22 cellular contexts compared by ENCODE assay signal in the genomic region with DNA sequence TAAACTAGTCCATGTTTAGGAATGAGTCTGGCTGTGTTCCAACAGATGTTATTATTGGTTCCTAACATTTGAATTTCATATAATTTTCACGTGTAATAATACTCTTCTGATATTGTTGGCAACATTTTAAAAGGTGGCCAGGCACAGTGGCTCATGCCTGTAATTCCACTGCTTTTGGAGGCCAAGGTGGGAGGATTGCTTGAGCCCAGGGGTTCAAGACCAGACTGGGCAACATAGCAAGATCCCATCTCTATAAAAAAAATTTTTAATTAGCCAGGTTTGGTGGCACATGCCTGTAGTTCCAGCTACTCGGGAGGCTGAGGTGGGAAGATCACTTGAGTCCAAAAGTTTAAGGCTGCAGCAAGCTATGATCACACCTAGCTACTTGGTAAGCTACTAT.
"Had no signal": no experiment of that assay in that cellular context is flagged by ENCODE, and none has a peak within 500 bp of the region (broad histone marks: within the 10 kb centered on the region; RNA-seq: fewer than 3 reads in every experiment).

No MANE protein-coding gene starts in this region.

- H3K4me1 Mint-ChIP-seq: activated naive CD8-positive, alpha-beta T cell treated with anti-CD3 and anti-CD28 coated beads, Interleukin-2, amount 10 ng/mL, durations not matched to agents 7 days and 5 days; central memory CD8-positive, alpha-beta T cell had no signal

- H3K27ac ChIP-seq: coronary artery had no signal

- H3K27ac Mint-ChIP-seq: activated CD4-positive, alpha-beta memory T cell treated with anti-CD3 and anti-CD28 coated beads, Interleukin-2, amount 10 ng/mL, durations not matched to agents 7 days and 5 days; activated CD4-positive, alpha-beta T cell treated with anti-CD3 and anti-CD28 coated beads, Interleukin-2, amount 10 ng/mL, durations not matched to agents 7 days and 5 days; activated naive CD4-positive, alpha-beta T cell treated with anti-CD3 and anti-CD28 coated beads, Interleukin-2, amount 10 ng/mL, durations not matched to agents 7 days and 5 days; activated naive CD8-positive, alpha-beta T cell treated with anti-CD3 and anti-CD28 coated beads, Interleukin-2, amount 10 ng/mL, durations not matched to agents 7 days and 5 days; activated T-cell treated with anti-CD3 and anti-CD28 coated beads, Interleukin-2, amount 50 U/mL, for 24 hours; activated T-cell treated with anti-CD3 and anti-CD28 coated beads, Interleukin-2, amount 50 U/mL, for 72 hours; brain; dendritic cell treated with granulocyte-macrophage colony-stimulating factor and Interleukin-4, amounts not matched to agents 40 ng/mL and 50 ng/mL, for 4 days had no signal

- ATAC-seq: activated naive CD4-positive, alpha-beta T cell treated with anti-CD3 and anti-CD28 coated beads, Interleukin-2, amount 50 U/mL, for 72 hours; activated T-cell treated with anti-CD3 and anti-CD28 coated beads, Interleukin-2, amount 50 U/mL, for 72 hours had no signal

- H3K4me3 Mint-ChIP-seq: activated CD4-positive, alpha-beta memory T cell treated with anti-CD3 and anti-CD28 coated beads, Interleukin-2, amount 10 ng/mL, durations not matched to agents 7 days and 5 days; activated CD4-positive, alpha-beta T cell treated with anti-CD3 and anti-CD28 coated beads, Interleukin-2, amount 10 ng/mL, durations not matched to agents 7 days and 5 days; activated naive CD4-positive, alpha-beta T cell treated with anti-CD3 and anti-CD28 coated beads, Interleukin-2, amount 10 ng/mL, durations not matched to agents 7 days and 5 days; activated naive CD8-positive, alpha-beta T cell treated with anti-CD3 and anti-CD28 coated beads, Interleukin-2, amount 10 ng/mL, durations not matched to agents 7 days and 5 days; activated T-cell treated with anti-CD3 and anti-CD28 coated beads, Interleukin-2, amount 50 U/mL, for 24 hours; activated T-cell treated with anti-CD3 and anti-CD28 coated beads, Interleukin-2, amount 50 U/mL, for 72 hours; brain; central memory CD8-positive, alpha-beta T cell; dendritic cell treated with granulocyte-macrophage colony-stimulating factor and Interleukin-4, amounts not matched to agents 40 ng/mL and 50 ng/mL, for 4 days had no signal

- H3K9me3 Mint-ChIP-seq: activated CD4-positive, alpha-beta memory T cell treated with anti-CD3 and anti-CD28 coated beads, Interleukin-2, amount 10 ng/mL, durations not matched to agents 7 days and 5 days; activated CD4-positive, alpha-beta T cell treated with anti-CD3 and anti-CD28 coated beads, Interleukin-2, amount 10 ng/mL, durations not matched to agents 7 days and 5 days; activated naive CD4-positive, alpha-beta T cell treated with anti-CD3 and anti-CD28 coated beads, Interleukin-2, amount 10 ng/mL, durations not matched to agents 7 days and 5 days; activated naive CD4-positive, alpha-beta T cell treated with anti-CD3 and anti-CD28 coated beads, Interleukin-2, amount 50 U/mL, for 72 hours; activated naive CD8-positive, alpha-beta T cell treated with anti-CD3 and anti-CD28 coated beads, Interleukin-2, amount 10 ng/mL, durations not matched to agents 7 days and 5 days; activated T-cell treated with anti-CD3 and anti-CD28 coated beads, Interleukin-2, amount 50 U/mL, for 24 hours; activated T-cell treated with anti-CD3 and anti-CD28 coated beads, Interleukin-2, amount 50 U/mL, for 72 hours; brain; central memory CD8-positive, alpha-beta T cell; dendritic cell treated with granulocyte-macrophage colony-stimulating factor and Interleukin-4, amounts not matched to agents 40 ng/mL and 50 ng/mL, for 4 days had no signal

- H3K4me3 ChIP-seq: ascending aorta, coronary artery, heart left ventricle had no signal

- DNase-seq: activated CD4-positive, alpha-beta memory T cell treated with anti-CD3 and anti-CD28 coated beads, Interleukin-2, amount 10 ng/mL, durations not matched to agents 7 days and 5 days; activated CD4-positive, alpha-beta T cell treated with anti-CD3 and anti-CD28 coated beads for 1 hour; activated CD4-positive, alpha-beta T cell treated with anti-CD3 and anti-CD28 coated beads for 4 hours; activated CD4-positive, alpha-beta T cell treated with anti-CD3 and anti-CD28 coated beads, Interleukin-2, amount 10 ng/mL, durations not matched to agents 7 days and 5 days; activated CD4-positive, alpha-beta T cell treated with anti-CD3 and anti-CD28 coated beads, Interleukin-2, amount 50 U/mL, for 4 hours; activated CD8-positive, alpha-beta memory T cell treated with anti-CD3 and anti-CD28 coated beads, Interleukin-2, amount 50 U/mL, for 48 hours; activated gamma-delta T cell; activated naive CD4-positive, alpha-beta T cell; activated naive CD4-positive, alpha-beta T cell treated with anti-CD3 and anti-CD28 coated beads, Interleukin-2, amount 10 ng/mL, durations not matched to agents 7 days and 5 days; activated naive CD8-positive, alpha-beta T cell treated with anti-CD3 and anti-CD28 coated beads, Interleukin-2, amount 10 ng/mL, durations not matched to agents 7 days and 5 days; activated T-cell treated with anti-CD3 and anti-CD28 coated beads for 4 hours; activated T-cell treated with anti-CD3 and anti-CD28 coated beads, Interleukin-2, amount 50 U/mL, for 24 hours; activated T-cell treated with anti-CD3 and anti-CD28 coated beads, Interleukin-2, amount 50 U/mL, for 72 hours; effector CD4-positive, alpha-beta T cell; T-helper 2 cell had no signal

- H3K9me3 ChIP-seq: ascending aorta, heart left ventricle had no signal

- H3K27me3 Mint-ChIP-seq: activated CD4-positive, alpha-beta memory T cell treated with anti-CD3 and anti-CD28 coated beads, Interleukin-2, amount 10 ng/mL, durations not matched to agents 7 days and 5 days; activated CD4-positive, alpha-beta T cell treated with anti-CD3 and anti-CD28 coated beads, Interleukin-2, amount 10 ng/mL, durations not matched to agents 7 days and 5 days; activated naive CD4-positive, alpha-beta T cell treated with anti-CD3 and anti-CD28 coated beads, Interleukin-2, amount 10 ng/mL, durations not matched to agents 7 days and 5 days; activated naive CD8-positive, alpha-beta T cell treated with anti-CD3 and anti-CD28 coated beads, Interleukin-2, amount 10 ng/mL, durations not matched to agents 7 days and 5 days; activated T-cell treated with anti-CD3 and anti-CD28 coated beads, Interleukin-2, amount 50 U/mL, for 24 hours; brain; central memory CD8-positive, alpha-beta T cell; dendritic cell treated with granulocyte-macrophage colony-stimulating factor and Interleukin-4, amounts not matched to agents 40 ng/mL and 50 ng/mL, for 4 days had no signal

- H3K27me3 ChIP-seq: ascending aorta, heart left ventricle had no signal

- H3K36me3 ChIP-seq: heart left ventricle had no signal
